8 cellular contexts compared by ENCODE assay signal in genomic region chr21:33325222-33326067, GRCh38. TPM values are rescaled to one million over a fixed set of nuclear protein-coding genes. Genes with fewer than 3 reads are reported as not detected.
DNase-seq lines count a peak whose midpoint lies in the region; ATAC-seq and TF ChIP-seq lines count a peak whose summit lies in the region.

No MANE protein-coding gene starts in this region.

- TF ChIP-seq CTCF in DND-41 (IDR thresholded peaks at IDR 0.05; ENCODE audit: borderline replicate concordance, extremely low read depth, low read length, poor library complexity, severe bottlenecking) (no peak), left ventricle myocardium inferior (IDR thresholded peaks at IDR 0.05; ENCODE audit: borderline replicate concordance) (no peak), uterus (IDR thresholded peaks at IDR 0.05) (no peak)

- intact Hi-C loops in left ventricle myocardium inferior (cut with micrococcal nuclease) (loop anchor here (2.0 kb wide), 1 partner anchor 23 kb away; no protein-coding TSS in a partner anchor), uterus (cut with DNase I; ENCODE audit: low total_unique reads) (no loop called here)

- H3K27me3 ChIP-seq in DND-41 (ENCODE audit: insufficient read depth, low read length, poor library complexity) (no peaks in the 10 kb centered on the region), HUES64 (ENCODE audit: insufficient read depth, low read length) (no peaks in the 10 kb centered on the region), adipocyte (replicated peaks; ENCODE audit: control insufficient read depth, insufficient read depth, low read length) (no peaks in the 10 kb centered on the region), left ventricle myocardium inferior (ENCODE audit: low read depth) (no peaks in the 10 kb centered on the region), uterus (no peaks in the 10 kb centered on the region)

- H3K4me2 ChIP-seq in DND-41 (ENCODE audit: insufficient read depth, low read length), result peak overlapping the region; percentile 82

- 2% methylated on average over 28 of the region's 28 CpGs for WGBS in HUES64

- TF ChIP-seq POLR2A in uterus (IDR thresholded peaks at IDR 0.05), result no peak

- peak overlapping the region; percentile 95 for H2AFZ ChIP-seq in DND-41 (ENCODE audit: low read depth, low read length)

- peak overlapping the region; percentile 69 to 83 for H3K4me3 ChIP-seq in DND-41 (ENCODE audit: low read depth in 1 of 2, low read length in 2 of 2)
- H3K4me3 ChIP-seq in HUES64 (ENCODE audit: low read length), result peak overlapping the region; percentile 86
- H3K4me3 ChIP-seq in SK-N-MC, result peak overlapping the region; percentile 79
- H3K4me3 ChIP-seq in adipocyte (ENCODE audit: low read length), result peak overlapping the region; percentile 98
- peak overlapping the region; percentile 78 for H3K4me3 ChIP-seq in left ventricle myocardium inferior
- peak overlapping the region; percentile 98 to 99 for H3K4me3 ChIP-seq in uterus

- H3K27ac ChIP-seq in DND-41 (ENCODE audit: low read length) (peak overlapping the region; percentile 93), HUES64 (ENCODE audit: low read depth, low read length) (peak overlapping the region; percentile 17; the same call in 1 of the 2 replicates), SK-N-MC (peak overlapping the region; percentile 33; the same call in 1 of the 2 replicates), left ventricle myocardium inferior (replicated peaks) (peak overlapping the region; percentile 96), uterus (peak overlapping the region; percentile 99)

- H3K4me1 ChIP-seq in DND-41 (ENCODE audit: insufficient read depth, low read length) (peaks cover 34% of the 10 kb centered on the region), HUES64 (ENCODE audit: insufficient read depth, low read length) (peaks cover 5% of the 10 kb centered on the region; the same call in 1 of the 2 replicates), adipocyte (ENCODE audit: control insufficient read depth, insufficient read depth, low read length) (peaks cover 11% of the 10 kb centered on the region), left ventricle myocardium inferior (peaks cover 55% of the 10 kb centered on the region), uterus (peaks cover 0 to 7% of the 10 kb centered on the region in 2 donors)

- DNase-seq in DND-41 (peak; percentile 65), SK-N-MC (ENCODE audit: low read depth, low spot score) (no peak), adipocyte (ENCODE audit: low read depth) (peak; percentile 85), left ventricle myocardium inferior (peak; percentile 76), putamen (ENCODE audit: low spot score) (peak; percentile 69), uterus (peak; percentile 70 to 74)

- no peaks in the 10 kb centered on the region; the same call in 1 of the 2 replicates for H4K20me1 ChIP-seq in DND-41 (ENCODE audit: insufficient read depth, low read length)

- peak; percentile 47 for ATAC-seq in DND-41 (ENCODE audit: insufficient read depth, low read depth)
- ATAC-seq in GM21529 (IDR thresholded peaks at IDR 0.05; ENCODE audit: unreplicated experiment), result peak; percentile 42

- H3K9me3 ChIP-seq in DND-41 (ENCODE audit: insufficient read depth, low read length, severe bottlenecking) (no peaks in the 10 kb centered on the region), HUES64 (ENCODE audit: insufficient read depth, low read depth, low read length) (no peaks in the 10 kb centered on the region), SK-N-MC (ENCODE audit: low read depth, low read length) (no peaks in the 10 kb centered on the region), adipocyte (ENCODE audit: control insufficient read depth, low read length) (no peaks in the 10 kb centered on the region), left ventricle myocardium inferior (replicated peaks) (no peaks in the 10 kb centered on the region), uterus (no peaks in the 10 kb centered on the region)

- H3K36me3 ChIP-seq in DND-41 (ENCODE audit: insufficient read depth, low read length) (peaks cover 19% of the 10 kb centered on the region), HUES64 (ENCODE audit: insufficient read depth, low read length) (no peaks in the 10 kb centered on the region), SK-N-MC (ENCODE audit: insufficient read depth, low read length) (peaks cover 24% of the 10 kb centered on the region), adipocyte (ENCODE audit: control insufficient read depth, insufficient read depth, low read length, severe bottlenecking) (no peaks in the 10 kb centered on the region), left ventricle myocardium inferior (no peaks in the 10 kb centered on the region), uterus (no peaks in the 10 kb centered on the region)

- H3K9ac ChIP-seq in DND-41 (ENCODE audit: low read depth, low read length) (peak overlapping the region; percentile 88), HUES64 (ENCODE audit: low read depth, low read length) (peak overlapping the region; percentile 81), SK-N-MC (ENCODE audit: insufficient read length) (peak overlapping the region; percentile 77), adipocyte (ENCODE audit: low read length) (peak overlapping the region; percentile 96)

- H3K79me2 ChIP-seq in DND-41 (ENCODE audit: insufficient read depth, low read length), result peaks cover 63% of the 10 kb centered on the region

RNA-seq across cellular contexts. Expression of gene IFNAR1, which starts 0.7 kb away (rescaled TPM):
- 11.7 TPM for polyA plus RNA-seq in HUES64 (2013, experiment 1 of 2)
- polyA plus RNA-seq in HUES64 (2013, experiment 2 of 2), result 9.5 TPM
- total RNA-seq in left ventricle myocardium inferior (24.4 TPM), uterus (100 to 1,000 TPM in 1 of 4 donors, 10 to 100 TPM in 3; 26.8 to 115 (median 39.3) TPM)

RNA-seq across cellular contexts. Expression of gene IL10RB, which starts 59.3 kb away (rescaled TPM):
- polyA plus RNA-seq in HUES64 (2013, experiment 1 of 2), result 3.4 TPM
- polyA plus RNA-seq in HUES64 (2013, experiment 2 of 2), result 5.1 TPM
- total RNA-seq in left ventricle myocardium inferior (6.8 TPM), uterus (10 to 100 TPM; 17.9 to 45.5 (median 27.7) TPM)

Comparison
In these comparisons a context has a peak if more than half of its experiments do, and no peak if none do; other contexts are left out.
1. H3K27ac ChIP-seq: peak in every context shown above with its lines; median percentile 99 in uterus; 96 in left ventricle myocardium inferior; 93 in DND-41; 33 in SK-N-MC; 17 in HUES64.